Comparison of ENCODE assay signal across 1 cellular context in genomic region chr5:168587987-168588386, GRCh38.
TF ChIP-seq lines count a peak whose summit lies in the region.

No MANE protein-coding gene starts in this region.

TF ChIP-seq in HepG2, 621 proteins besides CTCF, POLR2A, EP300 and RAD21:
- TF ChIP-seq ZNF121 (CRISPR knock-in tag; IDR thresholded peaks at IDR 0.05), result peak; percentile 69; the same call in 1 of the 2 replicates
- TF ChIP-seq HES4 (CRISPR knock-in tag; IDR thresholded peaks at IDR 0.05; ENCODE audit: borderline replicate concordance), result no peak
